ENCODE assay signal across 20 cellular contexts in genomic region chr1:30010506-30011106, GRCh38.
DNase-seq lines count a peak whose midpoint lies in the region; ATAC-seq and TF ChIP-seq lines count a peak whose summit lies in the region.
"Had no signal": no experiment of that assay in that cellular context is flagged by ENCODE, and none has a peak within 500 bp of the region (broad histone marks: within the 10 kb centered on the region; RNA-seq: fewer than 3 reads in every experiment).

No MANE protein-coding gene starts in this region.

- H3K4me3 ChIP-seq in left ventricle myocardium inferior (no peak overlapping the region), esophagus muscularis mucosa (no peak overlapping the region), psoas muscle (no peak overlapping the region)
- H3K4me3 ChIP-seq: A549; BLaER1 treated with 17β-estradiol and CSF1 and Interleukin-3, amounts not matched to agents 10 nM and 100 nM had no signal

- TF ChIP-seq CTCF in left ventricle myocardium inferior (IDR thresholded peaks at IDR 0.05; ENCODE audit: borderline replicate concordance) (no peak), esophagus muscularis mucosa (IDR thresholded peaks at IDR 0.05) (no peak), psoas muscle (IDR thresholded peaks at IDR 0.05) (no peak)

- no peaks in the 10 kb centered on the region for H3K36me3 Mint-ChIP-seq in activated CD4-positive, alpha-beta T cell treated with anti-CD3 and anti-CD28 coated beads, Interleukin-2, amount 10 ng/mL, durations not matched to agents 24 days and 14 days (ENCODE audit: low read depth)
- H3K36me3 Mint-ChIP-seq: CD8-positive, alpha-beta T cell had no signal

- H3K4me3 Mint-ChIP-seq in activated CD4-positive, alpha-beta T cell treated with anti-CD3 and anti-CD28 coated beads, Interleukin-2, amount 10 ng/mL, durations not matched to agents 24 days and 14 days = no peak overlapping the region
- H3K4me3 Mint-ChIP-seq: B cell; CD4-positive, alpha-beta T cell; CD8-positive, alpha-beta T cell had no signal

- H3K4me1 Mint-ChIP-seq in activated CD4-positive, alpha-beta T cell treated with anti-CD3 and anti-CD28 coated beads, Interleukin-2, amount 10 ng/mL, durations not matched to agents 24 days and 14 days = no peaks in the 10 kb centered on the region
- H3K4me1 Mint-ChIP-seq: B cell had no signal

- no peak overlapping the region for H3K27ac Mint-ChIP-seq in activated CD4-positive, alpha-beta T cell treated with anti-CD3 and anti-CD28 coated beads, Interleukin-2, amount 10 ng/mL, durations not matched to agents 24 days and 14 days
- H3K27ac Mint-ChIP-seq: B cell; CD4-positive, alpha-beta T cell; CD8-positive, alpha-beta T cell had no signal

- TF ChIP-seq EP300 in esophagus muscularis mucosa (IDR thresholded peaks at IDR 0.05) = no peak

- H3K4me1 ChIP-seq in left ventricle myocardium inferior (peaks cover 10% of the 10 kb centered on the region), esophagus muscularis mucosa (no peaks in the 10 kb centered on the region), psoas muscle (no peaks in the 10 kb centered on the region)
- H3K4me1 ChIP-seq: A549, Caco-2 had no signal

- H3K9me3 Mint-ChIP-seq in activated CD4-positive, alpha-beta T cell treated with anti-CD3 and anti-CD28 coated beads, Interleukin-2, amount 10 ng/mL, durations not matched to agents 24 days and 14 days = no peaks in the 10 kb centered on the region
- H3K9me3 Mint-ChIP-seq: CD4-positive, alpha-beta T cell; CD8-positive, alpha-beta T cell had no signal

- no peak for TF ChIP-seq POLR2A in esophagus muscularis mucosa (IDR thresholded peaks at IDR 0.05; ENCODE audit: low read depth)

- H3K27me3 Mint-ChIP-seq in activated CD4-positive, alpha-beta T cell treated with anti-CD3 and anti-CD28 coated beads, Interleukin-2, amount 10 ng/mL, durations not matched to agents 24 days and 14 days = no peaks in the 10 kb centered on the region

- H3K9me3 ChIP-seq in left ventricle myocardium inferior (replicated peaks) (no peaks in the 10 kb centered on the region), esophagus muscularis mucosa (no peaks in the 10 kb centered on the region), psoas muscle (no peaks in the 10 kb centered on the region)
- H3K9me3 ChIP-seq: A549, Caco-2 had no signal

- ATAC-seq in Right ventricle myocardium inferior (no peak), GM18873 (IDR thresholded peaks at IDR 0.05; ENCODE audit: low FRiP score, unreplicated experiment) (no peak), psoas muscle (no peak)
- ATAC-seq: A549; CD8-positive, alpha-beta T cell had no signal

- 91% methylated on average over 4 of the region's 16 CpGs for WGBS in esophagus muscularis mucosa
- WGBS in psoas muscle, 3 donors = 72 to 83% (median 80%) methylated on average over 16 of the region's 16 CpGs

- H3K36me3 ChIP-seq in left ventricle myocardium inferior (no peaks in the 10 kb centered on the region), esophagus muscularis mucosa (no peaks in the 10 kb centered on the region), psoas muscle (ENCODE audit: insufficient read depth in 1 of 2, low read depth in 1 of 2) (no peaks in the 10 kb centered on the region)
- H3K36me3 ChIP-seq: BLaER1 treated with 17β-estradiol and CSF1 and Interleukin-3, amounts not matched to agents 10 nM and 100 nM had no signal

- intact Hi-C loops in activated CD4-positive, alpha-beta T cell treated with anti-CD3 and anti-CD28 coated beads, Interleukin-2, amount 10 ng/mL, durations not matched to agents 24 days and 14 days (cut with micrococcal nuclease) = no loop called here
- intact Hi-C loops in Right ventricle myocardium inferior (cut with DNase I) = no loop called here
- intact Hi-C loops in left ventricle myocardium inferior (cut with micrococcal nuclease) = no loop called here
- intact Hi-C loops in esophagus muscularis mucosa (cut with DNase I) = no loop called here
- intact Hi-C loops in posterior vena cava (cut with DNase I) = no loop called here
- intact Hi-C loops in psoas muscle (cut with DNase I) = no loop called here

- H3K27ac ChIP-seq in left ventricle myocardium inferior (replicated peaks) (no peak overlapping the region), esophagus muscularis mucosa (replicated peaks in 1 of 4) (no peak overlapping the region), psoas muscle (no peak overlapping the region)
- H3K27ac ChIP-seq: 22Rv1; A549; BLaER1 treated with 17β-estradiol and CSF1 and Interleukin-3, amounts not matched to agents 10 nM and 100 nM; C4-2B had no signal

- H3K27me3 ChIP-seq in left ventricle myocardium inferior (ENCODE audit: low read depth) (peaks cover 48% of the 10 kb centered on the region), esophagus muscularis mucosa (peaks cover 0 to 25% (median 0%) of the 10 kb centered on the region in 4 donors), psoas muscle (ENCODE audit: insufficient read depth in 3 of 3, low read length in 2 of 3) (peaks cover 0 to 3% (median 3%) of the 10 kb centered on the region in 3 donors)
- H3K27me3 ChIP-seq: BLaER1 treated with 17β-estradiol and CSF1 and Interleukin-3, amounts not matched to agents 10 nM and 100 nM had no signal

- DNase-seq in activated CD4-positive, alpha-beta T cell treated with anti-CD3 and anti-CD28 coated beads, Interleukin-2, amount 10 ng/mL, durations not matched to agents 24 days and 14 days = peak; percentile 28
- DNase-seq in activated CD4-positive, alpha-beta T cell treated with anti-CD3 and anti-CD28 coated beads, Interleukin-2, amount 50 U/mL, for 1 hour = no peak
- DNase-seq in Right ventricle myocardium inferior (ENCODE audit: missing footprints) (peak; percentile 55), left ventricle myocardium inferior (no peak), esophagus muscularis mucosa (ENCODE audit: extremely low spot score) (peak; percentile 64), posterior vena cava (ENCODE audit: low spot score) (peak; percentile 73), psoas muscle (no peak)
- DNase-seq: AML-193; Caco-2; Calu3; CD4-positive, alpha-beta T cell; CD8-positive, alpha-beta T cell; DMS79 treated with DMSO at 0.1 percent for 48 hours; GF-D8 had no signal

Comparison
In these comparisons a context has a peak if more than half of its experiments do, and no peak if none do; other contexts are left out.
1. DNase-seq: peak in activated CD4-positive, alpha-beta T cell treated with anti-CD3 and anti-CD28 coated beads, Interleukin-2, amount 10 ng/mL, durations not matched to agents 24 days and 14 days (single experiment), Right ventricle myocardium inferior (single experiment), esophagus muscularis mucosa (single experiment) and posterior vena cava (single experiment); none in activated CD4-positive, alpha-beta T cell treated with anti-CD3 and anti-CD28 coated beads, Interleukin-2, amount 50 U/mL, for 1 hour (single experiment), left ventricle myocardium inferior (single experiment) and psoas muscle (0 of 2).